Comparison of ENCODE assay signal across 1 cellular context in the genomic region with DNA sequence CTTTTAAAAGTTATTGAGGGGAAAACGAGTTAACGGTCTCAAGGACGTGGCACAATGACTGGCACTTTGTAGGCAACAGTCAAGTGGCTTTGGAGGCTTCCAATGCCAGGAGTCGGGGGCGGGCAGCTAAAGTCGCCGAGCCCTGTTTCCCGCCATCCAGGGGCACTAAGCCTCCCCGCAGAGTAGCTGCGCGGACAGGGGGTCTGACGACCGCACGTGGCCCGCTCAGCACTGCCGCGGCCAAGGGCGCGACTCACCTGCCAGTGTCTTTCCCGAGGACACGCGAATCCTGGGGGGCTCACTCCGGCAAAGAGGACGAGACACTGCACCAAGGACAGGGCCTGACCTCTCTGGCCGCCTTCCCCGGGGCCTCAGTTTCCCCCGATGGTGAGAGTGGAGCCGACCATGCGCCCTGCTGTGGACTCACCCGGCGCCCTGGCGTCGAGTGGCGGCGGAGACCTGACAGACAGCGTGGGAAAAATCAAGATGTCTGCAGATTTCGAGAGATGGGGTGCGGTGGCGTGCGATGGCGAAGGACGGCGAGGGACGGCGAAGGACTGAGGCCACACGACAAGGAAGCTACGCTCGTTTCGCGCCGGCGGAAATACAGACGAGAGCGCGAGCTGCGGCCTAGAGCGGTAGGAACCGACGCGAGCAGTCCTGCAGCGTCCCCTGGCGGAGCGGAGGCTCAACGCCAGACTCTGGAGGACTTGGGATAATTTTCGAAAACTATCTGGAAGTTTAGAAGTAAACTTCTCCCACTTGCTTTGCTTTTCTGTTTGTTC.
A peak's percentile ranks its signal among the peaks of the same experiment; 100 is the strongest.
TF ChIP-seq lines count a peak whose summit lies in the region.

A gene (minus strand): TSS at position 559 of the 785 bp plus-strand sequence.

TF ChIP-seq in IMR-90, 13 proteins besides CTCF, POLR2A, EP300 and RAD21 (continued from another document):
- TF ChIP-seq MXI1 (IDR thresholded peaks at IDR 0.05; ENCODE audit: borderline replicate concordance, low read depth, low read length), result peak; percentile 95; the same call in 1 of the 2 replicates
- TF ChIP-seq MAZ (IDR thresholded peaks at IDR 0.05; ENCODE audit: borderline replicate concordance, low read depth, low read length), result peak; percentile 38; the same call in 1 of the 2 replicates
- TF ChIP-seq SMC3 (IDR thresholded peaks at IDR 0.05; ENCODE audit: low read depth, low read length), result peak; percentile 41; the same call in 1 of the 2 replicates
- peak; percentile 12; the same call in 1 of the 2 replicates for TF ChIP-seq BHLHE40 (IDR thresholded peaks at IDR 0.05; ENCODE audit: low read depth, low read length)
- no peak for TF ChIP-seq RFX5 (IDR thresholded peaks at IDR 0.05; ENCODE audit: low read depth, low read length)
TF ChIP-seq in IMR-90: peak in this region for 5.
